ENCODE assay signal across 27 cellular contexts in genomic region chr18:33670052-33670451, GRCh38.
"Had no signal": no experiment of that assay in that cellular context is flagged by ENCODE, and none has a peak within 500 bp of the region (broad histone marks: within the 10 kb centered on the region; RNA-seq: fewer than 3 reads in every experiment).

No MANE protein-coding gene starts in this region.

- ATAC-seq: activated CD8-positive, alpha-beta T cell treated with anti-CD3 and anti-CD28 coated beads for 36 hours; activated T-cell treated with anti-CD3 and anti-CD28 coated beads, Interleukin-2, amount 50 U/mL, for 72 hours; activated T-helper 17 cell treated with anti-CD3 and anti-CD28 coated beads, Interleukin-2, amount 50 U/mL, for 72 hours had no signal

- H3K4me1 ChIP-seq: ascending aorta, breast epithelium, SJCRH30 had no signal

- H2AFZ ChIP-seq: PC-9 had no signal

- H3K4me2 ChIP-seq: PC-9, SK-N-SH had no signal

- DNase-seq: activated CD4-positive, alpha-beta T cell treated with anti-CD3 and anti-CD28 coated beads, Interleukin-2, amount 10 ng/mL, durations not matched to agents 24 days and 14 days; activated CD4-positive, alpha-beta T cell treated with anti-CD3 and anti-CD28 coated beads, Interleukin-2, amount 50 U/mL, for 4 hours; activated CD8-positive, alpha-beta T cell treated with anti-CD3 and anti-CD28 coated beads for 36 hours; activated effector memory CD4-positive, alpha-beta T cell treated with anti-CD3 and anti-CD28 coated beads, Interleukin-2, amount 50 U/mL, for 16 hours; activated naive CD4-positive, alpha-beta T cell; activated naive CD4-positive, alpha-beta T cell treated with anti-CD3 and anti-CD28 coated beads, Interleukin-2, amount 50 U/mL, for 16 hours; activated naive CD8-positive, alpha-beta T cell treated with anti-CD3 and anti-CD28 coated beads for 36 hours; activated T-cell treated with anti-CD3 and anti-CD28 coated beads, Interleukin-2, amount 50 U/mL, for 1 hour; activated T-cell treated with anti-CD3 and anti-CD28 coated beads, Interleukin-2, amount 50 U/mL, for 72 hours; amniotic stem cell; NCI-H1092 treated with DMSO at 0.1 percent for 48 hours; NCI-H1417; NCI-H146; NCI-H187; NCI-H2029 treated with DMSO at 0.1 percent for 48 hours; NCI-H2171 treated with DMSO at 0.1 percent for 48 hours; NCI-H345; NCI-H524 treated with DMSO at 0.1 percent for 48 hours; NK-92 treated with Interleukin-12 subunit alpha and Interleukin-12 subunit beta, amount 100 ng/mL, for 24 hours; PC-9; SHP77; SJCRH30; SK-N-SH had no signal

- H3K4me3 ChIP-seq: ascending aorta, breast epithelium, coronary artery, PC-9, SJCRH30 had no signal

- H3K9me2 ChIP-seq: SK-N-SH had no signal

- H3K27ac ChIP-seq: ascending aorta, breast epithelium, coronary artery, PC-9, SJCRH30 had no signal

- H3K9me3 ChIP-seq: ascending aorta, breast epithelium, SJCRH30, SK-N-SH had no signal

- H3K36me3 ChIP-seq: ascending aorta, breast epithelium, SJCRH30 had no signal
